Comparison of ENCODE assay signal across 11 cellular contexts in the genomic region with DNA sequence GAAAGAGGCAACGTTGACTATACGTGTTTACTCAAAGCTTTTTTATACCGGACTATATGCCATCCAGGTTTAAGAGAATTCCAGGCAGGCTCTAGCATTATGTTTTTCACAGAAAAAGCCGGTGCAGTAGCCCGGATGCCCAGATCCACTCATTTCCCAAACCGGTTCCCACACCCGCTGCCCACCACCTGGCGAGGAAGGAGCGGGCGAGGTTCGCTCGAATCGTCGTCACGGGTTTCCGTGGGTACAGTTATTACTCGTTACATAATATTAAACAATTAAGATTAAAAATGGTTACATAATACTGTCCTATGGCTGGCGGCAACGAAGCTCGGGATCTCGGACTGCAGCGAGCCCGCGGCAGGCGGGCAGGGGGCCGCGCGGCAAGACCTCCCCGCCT. TPM values are rescaled to one million over a fixed set of nuclear protein-coding genes. Genes with fewer than 3 reads are reported as not detected.
DNase-seq lines count a peak whose midpoint lies in the region; ATAC-seq and TF ChIP-seq lines count a peak whose summit lies in the region.
"Had no signal": no experiment of that assay in that cellular context is flagged by ENCODE, and none has a peak within 500 bp of the region (broad histone marks: within the 10 kb centered on the region; RNA-seq: fewer than 3 reads in every experiment).

No MANE protein-coding gene starts in this region.

- no peak overlapping the region for H3K23ac ChIP-seq in trophoblast cell (ENCODE audit: low read length)

- no peak overlapping the region for H3K27ac Mint-ChIP-seq in Calu3 (ENCODE audit: unreplicated experiment)

- peaks cover 27% of the 10 kb centered on the region for H3K36me3 Mint-ChIP-seq in Calu3 (ENCODE audit: insufficient read depth, unreplicated experiment)

- no peak overlapping the region for H2AK5ac ChIP-seq in trophoblast cell (ENCODE audit: low read length)

- H3K9me3 Mint-ChIP-seq in Calu3 (ENCODE audit: low read depth, unreplicated experiment): peaks cover 3% of the 10 kb centered on the region

- no peaks in the 10 kb centered on the region for H3K36me3 ChIP-seq in Peyer's patch
- H3K36me3 ChIP-seq in esophagus muscularis mucosa: peaks cover 0 to 5% (median 0%) of the 10 kb centered on the region in 4 donors
- H3K36me3 ChIP-seq in trophoblast cell (ENCODE audit: control insufficient read depth in 1 of 2, insufficient read depth in 2 of 2, low read length in 2 of 2): no peaks in the 10 kb centered on the region

- H3K4me1 Mint-ChIP-seq in Calu3 (ENCODE audit: low read depth, unreplicated experiment): peaks cover 74% of the 10 kb centered on the region

- DNase-seq in Calu3 (no peak), Peyer's patch (no peak), esophagus muscularis mucosa (ENCODE audit: extremely low spot score) (no peak), trophoblast cell (peak in 1 of 2 donors; percentile 37), DMS114 treated with DMSO at 0.1 percent for 48 hours (lab: John Stamatoyannopoulos, UW; ENCODE audit: unreplicated experiment) (no peak), NOMO-1 (lab: John Stamatoyannopoulos, UW; ENCODE audit: unreplicated experiment in 2 of 2) (no peak)
- DNase-seq: SIG-M5; stimulated activated CD4-positive, alpha-beta T cell treated with anti-CD3 and anti-CD28 coated beads, Interleukin-12 subunit alpha, Interleukin-12 subunit beta, amount 100 ng/mL, for 4 hours had no signal

- no peak overlapping the region for H4K8ac ChIP-seq in trophoblast cell (ENCODE audit: low read depth, low read length)

- no peak overlapping the region for H4K91ac ChIP-seq in trophoblast cell (ENCODE audit: low read depth, low read length)

- WGBS in esophagus muscularis mucosa: 62% methylated on average over 29 of the region's 29 CpGs
- WGBS in trophoblast cell (ENCODE audit: extremely low coverage, insufficient coverage, insufficient read length): no CpG with 5 or more reads among the region's 29 CpGs

- H4K12ac ChIP-seq in trophoblast cell (ENCODE audit: low read depth, low read length): no peak overlapping the region

- no peaks in the 10 kb centered on the region for H3K4me1 ChIP-seq in Peyer's patch
- H3K4me1 ChIP-seq in esophagus muscularis mucosa: peaks cover 30 to 67% (median 63%) of the 10 kb centered on the region in 4 donors
- H3K4me1 ChIP-seq in trophoblast cell (ENCODE audit: control insufficient read depth in 1 of 2, insufficient read depth in 2 of 2, low read length in 2 of 2): peaks cover 15 to 37% of the 10 kb centered on the region in 2 experiments

- no peak overlapping the region for H2AFZ ChIP-seq in trophoblast cell (ENCODE audit: insufficient read depth, low read length, poor library complexity)

- H3K27me3 Mint-ChIP-seq in Calu3 (ENCODE audit: unreplicated experiment): no peaks in the 10 kb centered on the region

- H3K79me1 ChIP-seq in trophoblast cell (ENCODE audit: low read length): peaks cover 6% of the 10 kb centered on the region

- H2BK120ac ChIP-seq in trophoblast cell (ENCODE audit: insufficient read depth, low read length, poor library complexity): no peak overlapping the region

- intact Hi-C loops in Calu3 (cut with micrococcal nuclease; ENCODE audit: unreplicated experiment) (loop anchor here (2.0 to 5.0 kb wide), 3 partner anchors 45 to 359 kb away; no protein-coding TSS in a partner anchor), esophagus muscularis mucosa (cut with DNase I) (loop anchor here (10.0 kb wide), 1 partner anchor 363 kb away; no protein-coding TSS in a partner anchor)

- BruUV-seq in Calu3 (replicated peaks; lab: Mats Ljungman, UMichigan): no TSS peak

- H3K4me3 Mint-ChIP-seq in Calu3 (ENCODE audit: low read depth, unreplicated experiment): peak overlapping the region; percentile 27

- H3K4me2 ChIP-seq in trophoblast cell (ENCODE audit: low read length): peak overlapping the region; percentile 88

- H3K27me3 ChIP-seq in Peyer's patch: no peaks in the 10 kb centered on the region
- no peaks in the 10 kb centered on the region for H3K27me3 ChIP-seq in esophagus muscularis mucosa
- no peaks in the 10 kb centered on the region for H3K27me3 ChIP-seq in trophoblast cell (ENCODE audit: insufficient read depth, low read length)

- H2BK12ac ChIP-seq in trophoblast cell (ENCODE audit: low read length): no peak overlapping the region

- CTCF ChIA-PET in Calu3 (lab: Charles Lee): interaction anchor here (1.2 kb wide), 1 partner anchor 219 kb away, joined by 5 read pairs; no protein-coding TSS in a partner anchor

- H3K4ac ChIP-seq in trophoblast cell (ENCODE audit: low read depth, low read length): no peak overlapping the region

- no peak overlapping the region for H3K18ac ChIP-seq in trophoblast cell (ENCODE audit: low read length)

- peak overlapping the region in 3 of 4 donors; percentile 9 to 65 (median 54) for H3K4me3 ChIP-seq in Peyer's patch
- H3K4me3 ChIP-seq in esophagus muscularis mucosa: peak overlapping the region; percentile 62 to 69 (median 63)
- no peak overlapping the region for H3K4me3 ChIP-seq in trophoblast cell (ENCODE audit: low read depth, low read length)

- H2BK5ac ChIP-seq in trophoblast cell (ENCODE audit: low read depth, low read length, poor library complexity): no peak overlapping the region

- no peak overlapping the region for H3K9ac ChIP-seq in trophoblast cell (ENCODE audit: low read length)

- no peak overlapping the region for H3K27ac ChIP-seq in Peyer's patch
- peak overlapping the region in 3 of 4 donors; percentile 39 to 73 (median 67) for H3K27ac ChIP-seq in esophagus muscularis mucosa (replicated peaks in 1 of 4)
- no peak overlapping the region for H3K27ac ChIP-seq in trophoblast cell (ENCODE audit: low read depth, low read length)

- TF ChIP-seq POLR2A in Peyer's patch (IDR thresholded peaks at IDR 0.05) (no peak), esophagus muscularis mucosa (IDR thresholded peaks at IDR 0.05; ENCODE audit: low read depth) (no peak)

- H3K79me2 ChIP-seq in trophoblast cell (ENCODE audit: control insufficient read depth, insufficient read depth, low read length, poor library complexity): peaks cover 6% of the 10 kb centered on the region

- ATAC-seq in HG03039 (IDR thresholded peaks at IDR 0.05; ENCODE audit: unreplicated experiment) (no peak), HG02840 (IDR thresholded peaks at IDR 0.05; ENCODE audit: low FRiP score, unreplicated experiment) (no peak)

- TF ChIP-seq EP300 in esophagus muscularis mucosa (IDR thresholded peaks at IDR 0.05): no peak

- H3K14ac ChIP-seq in trophoblast cell (ENCODE audit: low read length): no peak overlapping the region

- TF ChIP-seq CTCF in Calu3 (IDR thresholded peaks at IDR 0.05; ENCODE audit: unreplicated experiment): no peak
- TF ChIP-seq CTCF in Peyer's patch (IDR thresholded peaks at IDR 0.05): no peak
- TF ChIP-seq CTCF in esophagus muscularis mucosa (IDR thresholded peaks at IDR 0.05): no peak

- H3K9me3 ChIP-seq in Peyer's patch (no peaks in the 10 kb centered on the region), esophagus muscularis mucosa (no peaks in the 10 kb centered on the region), trophoblast cell (ENCODE audit: insufficient read depth, low read depth, low read length) (no peaks in the 10 kb centered on the region)

RNA-seq across cellular contexts. Expression of gene GRB10, which starts 0.8 kb away (rescaled TPM):
- total RNA-seq in Calu3 (2022) (86.2 and 90.6 TPM in 2 replicates), Peyer's patch (10 to 100 TPM; 32.1 to 50.3 (median 38.1) TPM), esophagus muscularis mucosa (10 to 100 TPM; 54.0 to 69.1 (median 61.6) TPM)
- polyA plus RNA-seq in trophoblast cell (2013): 24.4 and 24.9 TPM in 2 replicates
- total RNA-seq: G401 had no signal

Comparison
In these comparisons a context has a peak if more than half of its experiments do, and no peak if none do; other contexts are left out.
1. H3K27ac ChIP-seq: peak in esophagus muscularis mucosa (3 of 4); none in Peyer's patch (0 of 4) and trophoblast cell (single experiment).